Comparison of ENCODE assay signal across 8 cellular contexts in the genomic region with DNA sequence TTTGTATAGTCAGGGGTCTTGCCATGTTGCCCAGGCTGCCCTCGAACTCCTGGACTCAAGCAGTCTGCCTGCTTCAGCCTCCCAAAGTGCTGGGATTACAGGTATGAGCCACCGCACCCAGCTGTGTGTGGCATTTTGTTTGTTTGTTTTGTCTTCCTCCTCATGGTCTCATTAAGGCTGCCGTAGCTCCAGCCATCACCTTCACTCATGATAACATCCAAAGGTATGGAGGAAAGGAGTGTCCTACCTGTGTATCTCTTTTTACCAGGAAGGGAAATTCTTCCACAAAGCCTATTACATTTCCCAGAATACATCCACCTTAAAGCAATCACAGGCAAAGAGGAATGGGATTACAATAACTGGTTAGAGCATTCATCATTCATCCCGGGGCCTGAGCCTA.
"Had no signal": no experiment of that assay in that cellular context is flagged by ENCODE, and none has a peak within 500 bp of the region (broad histone marks: within the 10 kb centered on the region; RNA-seq: fewer than 3 reads in every experiment).

No MANE protein-coding gene starts in this region.

- H3K4me3 Mint-ChIP-seq: GM23338, IgD-negative memory B cell had no signal

- H2AFZ ChIP-seq: GM23338 had no signal

- ATAC-seq: GM23338, HCT116, HepG2 had no signal

- H3K36me3 ChIP-seq: HAP-1 had no signal

- H3K4me2 ChIP-seq: GM23338 had no signal

- H3K27ac ChIP-seq: HL-60 had no signal

- H3K4me1 Mint-ChIP-seq: GM23338 had no signal

- H3K9me3 Mint-ChIP-seq: GM23338 had no signal

- H3K27ac Mint-ChIP-seq: GM23338 had no signal

- H3K4me3 ChIP-seq: GM23338, HAP-1 had no signal

- DNase-seq: H7, KG1 had no signal

- FAIRE-seq: HepG2 had no signal

- H3K9me3 ChIP-seq: HAP-1 had no signal

- H3K4me1 ChIP-seq: HAP-1 had no signal

- H3K36me3 Mint-ChIP-seq: IgD-negative memory B cell had no signal
